32 cellular contexts compared by ENCODE assay signal in genomic region chr10:75646218-75646915, GRCh38.
"Had no signal": no experiment of that assay in that cellular context is flagged by ENCODE, and none has a peak within 500 bp of the region (broad histone marks: within the 10 kb centered on the region; RNA-seq: fewer than 3 reads in every experiment).

No MANE protein-coding gene starts in this region.

- H3K36me3 ChIP-seq: adrenal gland, MG63, SJCRH30 had no signal

- DNase-seq: activated CD4-positive, alpha-beta memory T cell treated with anti-CD3 and anti-CD28 coated beads for 36 hours; activated CD4-positive, alpha-beta T cell treated with anti-CD3 and anti-CD28 coated beads for 36 hours; activated CD4-positive, alpha-beta T cell treated with anti-CD3 and anti-CD28 coated beads, Interleukin-2, amount 10 ng/mL, durations not matched to agents 7 days and 5 days; activated CD8-positive, alpha-beta memory T cell treated with anti-CD3 and anti-CD28 coated beads, Interleukin-2, amount 50 U/mL, for 4 hours; activated gamma-delta T cell treated with Interleukin-2 at 50 U/mL for 16 hours; activated naive CD4-positive, alpha-beta T cell treated with anti-CD3 and anti-CD28 coated beads for 36 hours; activated T-cell treated with anti-CD3 and anti-CD28 coated beads for 4 hours; activated T-cell treated with anti-CD3 and anti-CD28 coated beads, Interleukin-2, amount 50 U/mL, for 4 hours; adrenal gland; body of pancreas; Kasumi-1; KG1; MG63; NCI-H1048; NCI-H1105 treated with DMSO at 0.1 percent for 48 hours; NCI-H1436; NCI-H1694; NCI-H1930; NCI-H2081 treated with DMSO at 0.1 percent for 48 hours; NCI-H524; NCI-H69; NCI-H82; SHP77; SJCRH30; T1000 had no signal

- ATAC-seq: activated CD4-positive, alpha-beta T cell treated with anti-CD3 and anti-CD28 coated beads for 36 hours; activated CD4-positive, CD25-positive, alpha-beta regulatory T cell treated with anti-CD3 and anti-CD28 coated beads, Interleukin-2, amount 50 U/mL, for 24 hours; activated naive CD4-positive, alpha-beta T cell treated with anti-CD3 and anti-CD28 coated beads, Interleukin-2, amount 50 U/mL, for 72 hours; activated T-cell treated with anti-CD3 and anti-CD28 coated beads, Interleukin-2, amount 50 U/mL, for 4 hours; body of pancreas; Panc1; WTC11 had no signal

- H3K9me3 ChIP-seq: adrenal gland, body of pancreas, SJCRH30 had no signal

- H3K4me1 ChIP-seq: adrenal gland, body of pancreas, SJCRH30 had no signal

- H3K4me3 ChIP-seq: adrenal gland, body of pancreas, MG63, SJCRH30, SK-N-MC had no signal

- H3K27ac ChIP-seq: adrenal gland, body of pancreas, SJCRH30, SK-N-MC had no signal

- FAIRE-seq: astrocyte, bronchial epithelial cell had no signal

- H3K27me3 ChIP-seq: adrenal gland, body of pancreas, MG63 had no signal
